Comparison of ENCODE assay signal across 1 cellular context in the genomic region with DNA sequence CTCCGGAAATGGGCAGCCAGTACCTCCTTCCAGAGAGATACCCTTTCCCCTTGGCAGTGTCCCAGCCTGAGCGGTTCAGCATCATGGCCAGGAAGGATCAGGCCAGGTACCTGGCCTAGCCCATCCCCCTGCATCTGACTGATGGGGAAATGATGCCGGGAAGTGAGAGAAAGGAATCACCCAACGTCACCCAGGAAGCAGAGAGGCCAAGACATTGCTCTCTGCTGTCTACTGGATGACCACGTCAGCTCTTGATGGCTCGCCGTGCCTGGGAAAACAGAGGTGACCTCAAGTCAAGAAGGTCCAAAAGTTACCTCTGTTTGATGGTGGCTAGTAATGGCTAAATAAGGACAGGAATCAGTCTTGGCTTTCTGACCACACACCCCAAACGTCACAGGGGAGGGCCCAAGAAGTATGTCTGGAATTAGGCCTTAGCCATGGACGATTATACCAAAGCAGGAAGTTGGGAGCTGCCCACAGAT.
TF ChIP-seq lines count a peak whose summit lies in the region.

No MANE protein-coding gene starts in this region.

TF ChIP-seq in GM23338, 12 proteins besides CTCF, POLR2A, EP300 and RAD21 (continued from another document):
- TF ChIP-seq REST (IDR thresholded peaks at IDR 0.05; ENCODE audit: unreplicated experiment) (no peak), ZNF114 (CRISPR knock-in tag; IDR thresholded peaks at IDR 0.05) (no peak), ETS1 (IDR thresholded peaks at IDR 0.05) (no peak), ZNF331 (CRISPR knock-in tag; IDR thresholded peaks at IDR 0.05; ENCODE audit: low read depth) (no peak), NANOG (IDR thresholded peaks at IDR 0.05; ENCODE audit: borderline replicate concordance) (no peak), STAT1 (IDR thresholded peaks at IDR 0.05; ENCODE audit: unreplicated experiment) (no peak), EZH2 (IDR thresholded peaks at IDR 0.05; ENCODE audit: low read depth, unreplicated experiment) (no peak), JUNB (IDR thresholded peaks at IDR 0.05; ENCODE audit: unreplicated experiment) (no peak), POLR2AphosphoS5 (IDR thresholded peaks at IDR 0.05; ENCODE audit: low read depth) (no peak), EZH2phosphoT487 (IDR thresholded peaks at IDR 0.05; ENCODE audit: unreplicated experiment) (no peak), CREB1 (CRISPR knock-in tag; IDR thresholded peaks at IDR 0.05; ENCODE audit: low read depth) (no peak)
